Comparison of ENCODE assay signal across 1 cellular context in genomic region chr9:137411260-137411659, GRCh38.
TF ChIP-seq lines count a peak whose summit lies in the region.

No MANE protein-coding gene starts in this region.

TF ChIP-seq in IMR-90, 13 proteins besides CTCF, POLR2A, EP300 and RAD21 (continued from another document):
- no peak for TF ChIP-seq SMC3 (IDR thresholded peaks at IDR 0.05; ENCODE audit: low read depth, low read length)
- no peak for TF ChIP-seq NFE2L2 (IDR thresholded peaks at IDR 0.05; ENCODE audit: low read depth, low read length)
- TF ChIP-seq CEBPB (IDR thresholded peaks at IDR 0.05; ENCODE audit: low read depth, low read length), result no peak
- no peak for TF ChIP-seq ELK1 (IDR thresholded peaks at IDR 0.05; ENCODE audit: borderline replicate concordance, low read depth, low read length)
- TF ChIP-seq MXI1 (IDR thresholded peaks at IDR 0.05; ENCODE audit: borderline replicate concordance, low read depth, low read length), result no peak
